Comparison of ENCODE assay signal across 1 cellular context in genomic region chr2:98484652-98485452, GRCh38.
A peak's percentile ranks its signal among the peaks of the same experiment; 100 is the strongest.
TF ChIP-seq lines count a peak whose summit lies in the region.

No MANE protein-coding gene starts in this region.

TF ChIP-seq in GM12878, 131 proteins besides CTCF, POLR2A, EP300 and RAD21:
- TF ChIP-seq RUNX3 (IDR thresholded peaks at IDR 0.05; ENCODE audit: low read length) (no peak), ZSCAN29 (IDR thresholded peaks at IDR 0.05) (no peak), STAT3 (IDR thresholded peaks at IDR 0.05; ENCODE audit: low read depth, low read length) (no peak), IKZF2 (IDR thresholded peaks at IDR 0.05) (no peak), MLLT1 (IDR thresholded peaks at IDR 0.05) (0 out of 2 replicates have a peak, but pooled peaks have one; percentile 39), TCF3 (IDR thresholded peaks at IDR 0.05; ENCODE audit: borderline replicate concordance, insufficient read depth, low read depth, low read length) (no peak)
- TF ChIP-seq, protein P1, sequence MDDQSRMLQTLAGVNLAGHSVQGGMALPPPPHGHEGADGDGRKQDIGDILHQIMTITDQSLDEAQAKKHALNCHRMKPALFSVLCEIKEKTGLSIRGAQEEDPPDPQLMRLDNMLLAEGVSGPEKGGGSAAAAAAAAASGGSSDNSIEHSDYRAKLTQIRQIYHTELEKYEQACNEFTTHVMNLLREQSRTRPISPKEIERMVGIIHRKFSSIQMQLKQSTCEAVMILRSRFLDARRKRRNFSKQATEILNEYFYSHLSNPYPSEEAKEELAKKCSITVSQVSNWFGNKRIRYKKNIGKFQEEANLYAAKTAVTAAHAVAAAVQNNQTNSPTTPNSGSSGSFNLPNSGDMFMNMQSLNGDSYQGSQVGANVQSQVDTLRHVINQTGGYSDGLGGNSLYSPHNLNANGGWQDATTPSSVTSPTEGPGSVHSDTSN (IDR thresholded peaks at IDR 0.05; ENCODE audit: insufficient replicate concordance, low read depth, low read length), result no peak
- TF ChIP-seq, protein P2, sequence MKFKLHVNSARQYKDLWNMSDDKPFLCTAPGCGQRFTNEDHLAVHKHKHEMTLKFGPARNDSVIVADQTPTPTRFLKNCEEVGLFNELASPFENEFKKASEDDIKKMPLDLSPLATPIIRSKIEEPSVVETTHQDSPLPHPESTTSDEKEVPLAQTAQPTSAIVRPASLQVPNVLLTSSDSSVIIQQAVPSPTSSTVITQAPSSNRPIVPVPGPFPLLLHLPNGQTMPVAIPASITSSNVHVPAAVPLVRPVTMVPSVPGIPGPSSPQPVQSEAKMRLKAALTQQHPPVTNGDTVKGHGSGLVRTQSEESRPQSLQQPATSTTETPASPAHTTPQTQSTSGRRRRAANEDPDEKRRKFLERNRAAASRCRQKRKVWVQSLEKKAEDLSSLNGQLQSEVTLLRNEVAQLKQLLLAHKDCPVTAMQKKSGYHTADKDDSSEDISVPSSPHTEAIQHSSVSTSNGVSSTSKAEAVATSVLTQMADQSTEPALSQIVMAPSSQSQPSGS (IDR thresholded peaks at IDR 0.05; ENCODE audit: low read length), result no peak
